In genomic region chr22:49797706-49798105, GRCh38 we compare ENCODE assay signal across 15 cellular contexts. TPM values are rescaled to one million over a fixed set of nuclear protein-coding genes. Genes with fewer than 3 reads are reported as not detected.
A peak's percentile ranks its signal among the peaks of the same experiment; 100 is the strongest.
DNase-seq lines count a peak whose midpoint lies in the region; ATAC-seq and TF ChIP-seq lines count a peak whose summit lies in the region.
"Had no signal": no experiment of that assay in that cellular context is flagged by ENCODE, and none has a peak within 500 bp of the region (broad histone marks: within the 10 kb centered on the region; RNA-seq: fewer than 3 reads in every experiment).

No MANE protein-coding gene starts in this region.

- H2BK12ac ChIP-seq in trophoblast cell (ENCODE audit: low read length) = no peak overlapping the region

- H4K8ac ChIP-seq in trophoblast cell (ENCODE audit: low read depth, low read length) = no peak overlapping the region

- no peak overlapping the region for H3K14ac ChIP-seq in trophoblast cell (ENCODE audit: low read length)

- no peak overlapping the region for H4K12ac ChIP-seq in trophoblast cell (ENCODE audit: low read depth, low read length)

- peaks cover 80 to 82% of the 10 kb centered on the region in 2 experiments for H3K36me3 ChIP-seq in trophoblast cell (ENCODE audit: control insufficient read depth in 1 of 2, insufficient read depth in 2 of 2, low read length in 2 of 2)

- H3K27ac ChIP-seq in trophoblast cell (ENCODE audit: low read depth, low read length) = no peak overlapping the region

- H3K9me3 Mint-ChIP-seq in chondrocyte (ENCODE audit: low read depth) = no peaks in the 10 kb centered on the region
- H3K9me3 Mint-ChIP-seq: CD4-positive, alpha-beta memory T cell; H9 had no signal

- no peak overlapping the region for H2BK5ac ChIP-seq in trophoblast cell (ENCODE audit: low read depth, low read length, poor library complexity)

- H3K4me2 ChIP-seq in trophoblast cell (ENCODE audit: low read length) = no peak overlapping the region

- no peak overlapping the region for H2AFZ ChIP-seq in trophoblast cell (ENCODE audit: insufficient read depth, low read length, poor library complexity)

- H3K27me3 ChIP-seq in trophoblast cell (ENCODE audit: insufficient read depth, low read length) = no peaks in the 10 kb centered on the region
- H3K27me3 ChIP-seq: BE2C had no signal

- no peak for ATAC-seq in T-helper 17 cell
- no peak for ATAC-seq in left lobe of liver
- ATAC-seq: GM12878 had no signal

- H3K4me3 Mint-ChIP-seq in T-helper 17 cell = no peak overlapping the region
- no peak overlapping the region for H3K4me3 Mint-ChIP-seq in chondrocyte (ENCODE audit: unreplicated experiment)
- H3K4me3 Mint-ChIP-seq: CD4-positive, alpha-beta memory T cell; H9 had no signal

- no peak overlapping the region for H2BK120ac ChIP-seq in trophoblast cell (ENCODE audit: insufficient read depth, low read length, poor library complexity)

- H4K91ac ChIP-seq in trophoblast cell (ENCODE audit: low read depth, low read length) = no peak overlapping the region

- peak overlapping the region; percentile 29 for H3K27ac Mint-ChIP-seq in T-helper 17 cell
- H3K27ac Mint-ChIP-seq in chondrocyte (ENCODE audit: unreplicated experiment) = no peak overlapping the region
- H3K27ac Mint-ChIP-seq: H9 had no signal

- no peaks in the 10 kb centered on the region for H3K9me3 ChIP-seq in T-helper 17 cell (ENCODE audit: control insufficient read depth, low read length, poor library complexity, severe bottlenecking)
- no peaks in the 10 kb centered on the region for H3K9me3 ChIP-seq in trophoblast cell (ENCODE audit: insufficient read depth, low read depth, low read length)
- H3K9me3 ChIP-seq: BE2C had no signal

- H3K18ac ChIP-seq in trophoblast cell (ENCODE audit: low read length) = peak overlapping the region; percentile 19

- H3K23ac ChIP-seq in trophoblast cell (ENCODE audit: low read length) = no peak overlapping the region

- H3K9ac ChIP-seq in trophoblast cell (ENCODE audit: low read length) = no peak overlapping the region

- no peak overlapping the region for H3K4me3 ChIP-seq in trophoblast cell (ENCODE audit: low read depth, low read length)
- H3K4me3 ChIP-seq: GM12878 had no signal

- no peaks in the 10 kb centered on the region for H3K4me1 ChIP-seq in trophoblast cell (ENCODE audit: control insufficient read depth in 1 of 2, insufficient read depth in 2 of 2, low read length in 2 of 2)
- H3K4me1 ChIP-seq: BE2C had no signal

- H3K36me3 Mint-ChIP-seq in T-helper 17 cell (ENCODE audit: low read depth) = peaks cover 7% of the 10 kb centered on the region
- H3K36me3 Mint-ChIP-seq in chondrocyte (ENCODE audit: low read depth) = peaks cover 32% of the 10 kb centered on the region

- DNase-seq in T-helper 17 cell (no peak), chondrocyte (ENCODE audit: low spot score) (peak; percentile 93), trophoblast cell (no peak), iPS-NIHi11 (ENCODE audit: low spot score) (no peak), left lobe of liver (ENCODE audit: low spot score) (no peak), cardiac septum (ENCODE audit: low spot score) (no peak)
- DNase-seq: ACHN; BE2C; CD4-positive, alpha-beta memory T cell; DMS153; DND-41; EL; H9; IMR-90 had no signal

- intact Hi-C loops in cardiac septum (cut with DNase I) = no loop called here

- H2AK5ac ChIP-seq in trophoblast cell (ENCODE audit: low read length) = no peak overlapping the region

- no peak overlapping the region for H3K4ac ChIP-seq in trophoblast cell (ENCODE audit: low read depth, low read length)

- TF ChIP-seq CTCF in chondrocyte (IDR thresholded peaks at IDR 0.05) = no peak

- no CpG with 5 or more reads among the region's 22 CpGs for WGBS in trophoblast cell (ENCODE audit: extremely low coverage, insufficient coverage, insufficient read length)

- peaks cover 9% of the 10 kb centered on the region for H3K79me2 ChIP-seq in trophoblast cell (ENCODE audit: control insufficient read depth, insufficient read depth, low read length, poor library complexity)

- H3K4me1 Mint-ChIP-seq in T-helper 17 cell (peaks cover 28% of the 10 kb centered on the region), chondrocyte (ENCODE audit: low read depth) (peaks cover 6% of the 10 kb centered on the region)

- no peaks in the 10 kb centered on the region for H3K79me1 ChIP-seq in trophoblast cell (ENCODE audit: low read length)

- H3K27me3 Mint-ChIP-seq in T-helper 17 cell (no peaks in the 10 kb centered on the region), chondrocyte (ENCODE audit: low read depth) (no peaks in the 10 kb centered on the region)
- H3K27me3 Mint-ChIP-seq: CD4-positive, alpha-beta memory T cell had no signal

RNA-seq across cellular contexts. Expression of gene BRD1, which starts 30.0 kb away (rescaled TPM):
- total RNA-seq in T-helper 17 cell (100 to 1,000 TPM; 127 to 153 TPM), chondrocyte (27.7 to 29.5 TPM (median 29.5 TPM) in 3 replicates), left lobe of liver (17.9 TPM), cardiac septum (18.0 TPM)
- polyA plus RNA-seq in trophoblast cell (2013) = 18.7 and 19.7 TPM in 2 replicates

RNA-seq across cellular contexts. Expression of gene ZBED4, which starts 55.9 kb away (rescaled TPM):
- total RNA-seq in T-helper 17 cell (10 to 100 TPM; 15.4 to 20.4 TPM), chondrocyte (15.3 to 17.6 TPM (median 17.6 TPM) in 3 replicates), left lobe of liver (4.7 TPM), cardiac septum (6.2 TPM)
- 16.0 and 16.8 TPM in 2 replicates for polyA plus RNA-seq in trophoblast cell (2013)
